Comparison of ENCODE assay signal across 1 cellular context in genomic region chr16:30011505-30012480, GRCh38.
A peak's percentile ranks its signal among the peaks of the same experiment; 100 is the strongest.
TF ChIP-seq lines count a peak whose summit lies in the region.

No MANE protein-coding gene starts in this region.

TF ChIP-seq in H1, 55 proteins besides CTCF, POLR2A, EP300 and RAD21:
- TF ChIP-seq PHF8 (conservative IDR thresholded peaks at IDR 0.05; ENCODE audit: low read depth, low read length), result no peak
- peak; percentile 6; the same call in 1 of the 2 replicates for TF ChIP-seq MAX (IDR thresholded peaks at IDR 0.05)
- TF ChIP-seq SIN3A (conservative IDR thresholded peaks at IDR 0.05 in 1 of 2, IDR thresholded peaks at IDR 0.05 in 1 of 2; ENCODE audit: low read depth in 1 of 2, low read length in 2 of 2), result peak in 1 of 2 experiments; percentile 10; a peak in 1 of 4 replicates
